In genomic region chr18:48975817-48976649, GRCh38 we compare ENCODE assay signal across 8 cellular contexts. TPM values are rescaled to one million over a fixed set of nuclear protein-coding genes. Genes with fewer than 3 reads are reported as not detected.
DNase-seq lines count a peak whose midpoint lies in the region; ATAC-seq and TF ChIP-seq lines count a peak whose summit lies in the region.

No MANE protein-coding gene starts in this region.

- no peak for TF ChIP-seq CTCF in AG04450 (IDR thresholded peaks at IDR 0.05; ENCODE audit: low read depth, low read length)

- CTCF ChIA-PET in AG04450 (lab: Charles Lee) = no interaction called here

- no peak overlapping the region for H3K27ac ChIP-seq in AG04450 (ENCODE audit: low read depth, low read length)

- intact Hi-C loops in left ventricle myocardium superior (cut with micrococcal nuclease) (loop anchor here (10.0 kb wide), 1 partner anchor 69 kb away; no protein-coding TSS in a partner anchor), sciatic nerve (cut with DNase I) (no loop called here)

- in situ Hi-C loops in GM18951 (cut with MboI; ENCODE audit: low sequenced_read_pairs, unreplicated experiment) = no loop called here

- no peaks in the 10 kb centered on the region for H3K27me3 ChIP-seq in AG04450 (ENCODE audit: control insufficient read depth, insufficient read depth, low read length)

- ATAC-seq in HG03342 (IDR thresholded peaks at IDR 0.05; ENCODE audit: unreplicated experiment) (peak; percentile 53), left ventricle myocardium superior (peak; percentile 83), sciatic nerve (peak; percentile 68)

- no peak for DNase-seq in AG04450 (ENCODE audit: low read depth, low spot score)
- DNase-seq in RPMI8226 = peak; percentile 75
- DNase-seq in activated naive CD4-positive, alpha-beta T cell treated with anti-CD3 and anti-CD28 coated beads, Interleukin-2, amount 50 U/mL, for 16 hours = peak; percentile 68
- peak; percentile 77 for DNase-seq in left ventricle myocardium superior
- DNase-seq in sciatic nerve (ENCODE audit: low spot score) = no peak
- no peak for DNase-seq in mucosa of gallbladder (ENCODE audit: low spot score)

- no peaks in the 10 kb centered on the region for H3K9me3 ChIP-seq in AG04450 (ENCODE audit: control insufficient read depth, insufficient read depth, low read length)

- POLR2A ChIA-PET in AG04450 (lab: Yijun Ruan, JAX) = interaction anchor here (0.5 kb wide), 1 partner anchor 24 kb away, joined by 4 read pairs; no protein-coding TSS in a partner anchor

- H3K4me3 ChIP-seq in AG04450 (ENCODE audit: low read depth, low read length) = peak overlapping the region; percentile 64

- TF ChIP-seq POLR2A in GM18951 (IDR thresholded peaks at IDR 0.05; ENCODE audit: extremely low read depth, insufficient read depth, insufficient read length) = peak; percentile 28

RNA-seq across cellular contexts. Expression of gene SMAD7, which starts 25.3 kb away (rescaled TPM):
- 7.4 and 8.0 TPM in 2 replicates for polyA plus RNA-seq in AG04450 (2011; rRNA removed)
- 19.6 and 24.1 TPM in 2 replicates for polyA minus RNA-seq in AG04450 (2011; rRNA and poly(A)+ RNA removed)
- total RNA-seq in left ventricle myocardium superior (13.8 TPM), sciatic nerve (44.0 TPM), mucosa of gallbladder (20.0 TPM)

Comparison
In these comparisons a context has a peak if more than half of its experiments do, and no peak if none do; other contexts are left out.
1. DNase-seq: peak in RPMI8226 (single experiment), activated naive CD4-positive, alpha-beta T cell treated with anti-CD3 and anti-CD28 coated beads, Interleukin-2, amount 50 U/mL, for 16 hours (single experiment) and left ventricle myocardium superior (single experiment); none in AG04450 (single experiment), sciatic nerve (single experiment) and mucosa of gallbladder (single experiment).
2. Peak in every context shown above with its lines, with median percentiles within 50 percentile points of each other: ATAC-seq.